ENCODE assay signal across 20 cellular contexts in genomic region chr9:6922680-6923079, GRCh38.
"Had no signal": no experiment of that assay in that cellular context is flagged by ENCODE, and none has a peak within 500 bp of the region (broad histone marks: within the 10 kb centered on the region; RNA-seq: fewer than 3 reads in every experiment).

No MANE protein-coding gene starts in this region.

- H3K27ac ChIP-seq: ascending aorta, breast epithelium, epithelial cell of prostate, gastrocnemius medialis, left lung, right atrium auricular region, thyroid gland had no signal

- ATAC-seq: activated CD8-positive, alpha-beta T cell treated with anti-CD3 and anti-CD28 coated beads for 36 hours; effector memory CD8-positive, alpha-beta T cell; gastrocnemius medialis; left lung; stimulated activated naive B cell treated with anti-CD40 and anti-IgM and Interleukin-4, amounts not matched to agents 10 μg/mL and 1 μg/mL and 100 μg/mL, for 72 hours had no signal

- H3K4me3 Mint-ChIP-seq: activated CD8-positive, alpha-beta T cell treated with anti-CD3 and anti-CD28 coated beads for 36 hours; activated naive CD4-positive, alpha-beta T cell treated with anti-CD3 and anti-CD28 coated beads for 36 hours; activated T-helper 1 cell treated with anti-CD3 and anti-CD28 coated beads, Interleukin-12 subunit alpha, Interleukin-12 subunit beta, Interleukin-2, Interleukin-4 antibody, amounts not matched to agents 30 ng/mL and 10 ng/mL and 1 ng/mL, durations not matched to agents 14 hours and 24 hours and 36 hours; effector memory CD8-positive, alpha-beta T cell; nephron; stimulated activated naive B cell treated with anti-CD40 and anti-IgM and Interleukin-4, amounts not matched to agents 10 μg/mL and 1 μg/mL and 100 μg/mL, for 72 hours had no signal

- H3K4me3 ChIP-seq: ascending aorta, breast epithelium, gastrocnemius medialis, left lung, right atrium auricular region, thyroid gland had no signal

- H3K36me3 ChIP-seq: ascending aorta, breast epithelium, gastrocnemius medialis, left lung, right atrium auricular region, thyroid gland had no signal

- FAIRE-seq: keratinocyte had no signal

- H3K27ac Mint-ChIP-seq: activated naive CD4-positive, alpha-beta T cell treated with anti-CD3 and anti-CD28 coated beads for 36 hours; activated T-helper 1 cell treated with anti-CD3 and anti-CD28 coated beads, Interleukin-12 subunit alpha, Interleukin-12 subunit beta, Interleukin-2, Interleukin-4 antibody, amounts not matched to agents 30 ng/mL and 10 ng/mL and 1 ng/mL, durations not matched to agents 14 hours and 24 hours and 36 hours; nephron; stimulated activated naive B cell treated with anti-CD40 and anti-IgM and Interleukin-4, amounts not matched to agents 10 μg/mL and 1 μg/mL and 100 μg/mL, for 72 hours had no signal

- H3K9me3 Mint-ChIP-seq: effector memory CD8-positive, alpha-beta T cell; nephron had no signal

- DNase-seq: activated CD4-positive, alpha-beta T cell treated with anti-CD3 and anti-CD28 coated beads for 1 hour; activated CD8-positive, alpha-beta memory T cell treated with anti-CD3 and anti-CD28 coated beads, Interleukin-2, amount 50 U/mL, for 4 hours; activated CD8-positive, alpha-beta T cell treated with anti-CD3 and anti-CD28 coated beads for 36 hours; activated naive CD4-positive, alpha-beta T cell treated with anti-CD3 and anti-CD28 coated beads for 36 hours; dermis blood vessel endothelial cell; effector memory CD8-positive, alpha-beta T cell; gastrocnemius medialis; left lung; mammary epithelial cell; occipital lobe; stimulated activated CD4-positive, alpha-beta T cell treated with anti-CD3 and anti-CD28 coated beads, Interleukin-2, amount 100 ng/mL, for 48 hours; stimulated activated naive B cell treated with anti-CD40 and anti-IgM and Interleukin-4, amounts not matched to agents 10 μg/mL and 1 μg/mL and 100 μg/mL, for 72 hours; thyroid gland had no signal

- H3K27me3 ChIP-seq: ascending aorta, breast epithelium, gastrocnemius medialis, left lung, right atrium auricular region, thyroid gland had no signal

- H3K27me3 Mint-ChIP-seq: activated CD8-positive, alpha-beta T cell treated with anti-CD3 and anti-CD28 coated beads for 36 hours; effector memory CD8-positive, alpha-beta T cell; stimulated activated naive B cell treated with anti-CD40 and anti-IgM and Interleukin-4, amounts not matched to agents 10 μg/mL and 1 μg/mL and 100 μg/mL, for 72 hours had no signal

- H3K4me1 ChIP-seq: breast epithelium had no signal

- H3K9me3 ChIP-seq: ascending aorta, breast epithelium, gastrocnemius medialis, left lung, right atrium auricular region, thyroid gland had no signal
